Comparison of ENCODE assay signal across 17 cellular contexts in genomic region chr7:6294839-6295238, GRCh38. TPM values are rescaled to one million over a fixed set of nuclear protein-coding genes. Genes with fewer than 3 reads are reported as not detected.
DNase-seq lines count a peak whose midpoint lies in the region; ATAC-seq and TF ChIP-seq lines count a peak whose summit lies in the region.
"Had no signal": no experiment of that assay in that cellular context is flagged by ENCODE, and none has a peak within 500 bp of the region (broad histone marks: within the 10 kb centered on the region; RNA-seq: fewer than 3 reads in every experiment).

No MANE protein-coding gene starts in this region.

- H3K27ac Mint-ChIP-seq in stimulated activated naive CD8-positive, alpha-beta T cell treated with anti-CD3 and anti-CD28 coated beads, Interleukin-15, amount 100 ng/mL, for 72 hours = no peak overlapping the region
- H3K27ac Mint-ChIP-seq: T-helper 2 cell treated with Interferon-gamma antibody and Interleukin-4, amounts not matched to agents 5 μg/mL and 100 μg/mL, for 36 hours had no signal

- no peaks in the 10 kb centered on the region for H3K27me3 Mint-ChIP-seq in stimulated activated naive CD8-positive, alpha-beta T cell treated with anti-CD3 and anti-CD28 coated beads, Interleukin-15, amount 100 ng/mL, for 72 hours

- no peak for ATAC-seq in stimulated activated naive CD8-positive, alpha-beta T cell treated with anti-CD3 and anti-CD28 coated beads, Interleukin-15, amount 100 ng/mL, for 72 hours

- no peak overlapping the region for H3K4me3 Mint-ChIP-seq in stimulated activated naive CD8-positive, alpha-beta T cell treated with anti-CD3 and anti-CD28 coated beads, Interleukin-15, amount 100 ng/mL, for 72 hours
- H3K4me3 Mint-ChIP-seq: T-helper 2 cell treated with Interferon-gamma antibody and Interleukin-4, amounts not matched to agents 5 μg/mL and 100 μg/mL, for 36 hours had no signal

- DNase-seq in Daoy (ENCODE audit: low read depth) (peak; percentile 25), NB4 (ENCODE audit: low read depth) (peak; percentile 90), brain pericyte (ENCODE audit: low read depth, low spot score) (peak; percentile 27), retina (peak; percentile 21), NOMO-1 treated with DMSO at 0.1 percent for 48 hours (lab: John Stamatoyannopoulos, UW; ENCODE audit: unreplicated experiment) (no peak), H7 (no peak)
- DNase-seq in stimulated activated naive CD8-positive, alpha-beta T cell treated with anti-CD3 and anti-CD28 coated beads, Interleukin-15, amount 100 ng/mL, for 72 hours = no peak
- DNase-seq: activated effector memory CD4-positive, alpha-beta T cell treated with Interleukin-2 at 50 U/mL for 16 hours; caudate nucleus; DMS153; effector CD8-positive, alpha-beta T cell; head of caudate nucleus; lower lobe of right lung; small intestine; stimulated activated CD8-positive, alpha-beta memory T cell treated with anti-CD3 and anti-CD28 coated beads, Interleukin-4, amount 100 ng/mL, for 48 hours had no signal

- no peaks in the 10 kb centered on the region for H3K27me3 ChIP-seq in H7 (ENCODE audit: control insufficient read depth, insufficient read depth, low read length)
- H3K27me3 ChIP-seq: SJSA1 had no signal

- no peaks in the 10 kb centered on the region for H3K9me3 Mint-ChIP-seq in stimulated activated naive CD8-positive, alpha-beta T cell treated with anti-CD3 and anti-CD28 coated beads, Interleukin-15, amount 100 ng/mL, for 72 hours
- H3K9me3 Mint-ChIP-seq: T-helper 2 cell treated with Interferon-gamma antibody and Interleukin-4, amounts not matched to agents 5 μg/mL and 100 μg/mL, for 36 hours had no signal

- TF ChIP-seq POLR2A in NB4 (IDR thresholded peaks at IDR 0.05; ENCODE audit: extremely low read depth, insufficient read length) = no peak

- TF ChIP-seq CTCF in NB4 (IDR thresholded peaks at IDR 0.05; ENCODE audit: low read depth, low read length) = no peak

- H3K4me3 ChIP-seq in NB4 (ENCODE audit: low read depth, low read length) = no peak overlapping the region
- no peak overlapping the region for H3K4me3 ChIP-seq in H7 (ENCODE audit: insufficient read depth, low read depth, low read length)
- H3K4me3 ChIP-seq: lower lobe of right lung, SJSA1 had no signal

- no peaks in the 10 kb centered on the region for H3K36me3 ChIP-seq in H7 (replicated peaks; ENCODE audit: control insufficient read depth, insufficient read depth, low read length)
- H3K36me3 ChIP-seq: lower lobe of right lung, SJSA1 had no signal

- H3K4me1 Mint-ChIP-seq in stimulated activated naive CD8-positive, alpha-beta T cell treated with anti-CD3 and anti-CD28 coated beads, Interleukin-15, amount 100 ng/mL, for 72 hours = peaks cover 6% of the 10 kb centered on the region

RNA-seq across cellular contexts. Expression of gene CYTH3, which starts 22.4 kb away (rescaled TPM):
- 8.4 and 10.2 TPM in 2 replicates for total RNA-seq in Daoy (2014; rRNA removed; shearing (Covaris generic))
- total RNA-seq in H7 (2014; rRNA removed; shearing (Covaris generic)) = 14.0 and 14.3 TPM in 2 replicates

RNA-seq across cellular contexts. Expression of gene FAM220A, which starts 53.9 kb away (rescaled TPM):
- 22.2 and 22.9 TPM in 2 replicates for total RNA-seq in Daoy (2014; rRNA removed; shearing (Covaris generic))
- 30.1 and 38.5 TPM in 2 replicates for total RNA-seq in H7 (2014; rRNA removed; shearing (Covaris generic))

Comparison
In these comparisons a context has a peak if more than half of its experiments do, and no peak if none do; other contexts are left out.
1. DNase-seq: peak in Daoy (single experiment), NB4 (single experiment), brain pericyte (single experiment) and retina (single experiment); none in NOMO-1 treated with DMSO at 0.1 percent for 48 hours (single experiment), stimulated activated naive CD8-positive, alpha-beta T cell treated with anti-CD3 and anti-CD28 coated beads, Interleukin-15, amount 100 ng/mL, for 72 hours (0 of 2) and H7 (single experiment).